ENCODE assay signal across 8 cellular contexts in the genomic region with DNA sequence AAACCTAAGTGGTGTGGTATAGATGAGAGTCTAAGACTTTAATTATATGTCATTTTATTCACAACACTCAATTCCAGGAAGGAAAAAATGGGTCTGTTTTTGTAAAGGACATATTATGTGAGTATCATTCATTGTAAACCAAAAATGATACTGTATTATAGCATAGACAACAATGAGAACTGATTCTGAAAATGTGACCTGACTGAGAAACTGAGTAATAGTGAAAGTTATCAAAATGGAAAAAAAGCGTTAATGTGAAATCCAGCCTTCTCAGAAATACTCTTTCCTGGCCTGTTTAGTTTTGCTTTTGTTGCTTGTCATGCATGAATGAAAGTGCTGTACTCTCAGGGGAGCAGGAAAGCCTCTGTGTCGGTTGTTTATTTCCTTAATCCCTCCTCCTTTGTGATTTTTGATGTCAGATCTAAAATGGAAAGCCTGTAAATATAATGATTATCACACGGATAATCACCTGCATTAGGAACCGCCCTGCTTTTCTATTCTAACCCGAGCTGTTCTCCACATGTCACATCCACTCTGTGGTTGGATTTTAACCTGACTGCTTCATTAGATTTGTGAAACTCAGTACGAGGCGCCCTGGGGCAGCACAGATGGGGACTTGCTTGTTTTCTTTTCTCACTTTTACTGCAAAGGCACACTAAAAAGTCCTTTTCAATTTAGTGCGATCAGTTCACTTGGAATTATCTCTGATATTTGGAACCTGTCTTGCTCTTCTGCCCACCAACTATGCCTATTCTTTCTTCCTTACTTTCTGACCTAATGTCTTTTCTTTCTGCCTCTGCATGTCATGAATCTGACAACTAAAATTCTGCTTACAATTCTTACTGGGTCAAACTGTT.
DNase-seq lines count a peak whose midpoint lies in the region; ATAC-seq and FAIRE-seq lines count a peak whose summit lies in the region.

No MANE protein-coding gene starts in this region.

- DNase-seq in activated CD4-positive, alpha-beta T cell treated with anti-CD3 and anti-CD28 coated beads for 36 hours, result peak; percentile 73
- no peak for DNase-seq in activated CD4-positive, alpha-beta T cell treated with anti-CD3 and anti-CD28 coated beads for 1 hour
- DNase-seq in NCI-H446 treated with DMSO at 0.1 percent for 48 hours (lab: John Stamatoyannopoulos, UW), result peak; percentile 34
- peak; percentile 67 for DNase-seq in activated naive CD4-positive, alpha-beta T cell treated with anti-CD3 and anti-CD28 coated beads for 36 hours
- DNase-seq in stimulated activated CD4-positive, alpha-beta T cell treated with anti-CD3 and anti-CD28 coated beads, Interleukin-4, amount 100 ng/mL, for 4 hours, result peak; percentile 18 to 27
- DNase-seq in Kasumi-1 (lab: John Stamatoyannopoulos, UW), result no peak

- peak; percentile 77 for ATAC-seq in activated CD4-positive, alpha-beta T cell treated with anti-CD3 and anti-CD28 coated beads for 36 hours
- peak; percentile 64 for ATAC-seq in HG02970 (IDR thresholded peaks at IDR 0.05; ENCODE audit: low FRiP score, unreplicated experiment)

- POLR2A ChIA-PET in activated CD4-positive, alpha-beta T cell treated with anti-CD3 and anti-CD28 coated beads for 36 hours (lab: Charles Lee), result interaction anchor here (1.4 kb wide), 1 partner anchor 240 kb away, joined by 3 read pairs; no protein-coding TSS in a partner anchor

- peak overlapping the region; percentile 97 for H3K27ac Mint-ChIP-seq in activated CD4-positive, alpha-beta T cell treated with anti-CD3 and anti-CD28 coated beads for 36 hours
- peak overlapping the region; percentile 96 for H3K27ac Mint-ChIP-seq in activated naive CD4-positive, alpha-beta T cell treated with anti-CD3 and anti-CD28 coated beads for 36 hours

- H3K9me3 Mint-ChIP-seq in activated CD4-positive, alpha-beta T cell treated with anti-CD3 and anti-CD28 coated beads for 36 hours (ENCODE audit: low read depth), result peaks cover 5% of the 10 kb centered on the region
- peaks cover 6% of the 10 kb centered on the region for H3K9me3 Mint-ChIP-seq in activated naive CD4-positive, alpha-beta T cell treated with anti-CD3 and anti-CD28 coated beads for 36 hours

- CTCF ChIA-PET in activated CD4-positive, alpha-beta T cell treated with anti-CD3 and anti-CD28 coated beads for 36 hours (lab: Charles Lee), result no interaction called here
- CTCF ChIA-PET in activated naive CD4-positive, alpha-beta T cell treated with anti-CD3 and anti-CD28 coated beads for 36 hours (lab: Charles Lee), result interaction anchor here (0.8 to 1.9 kb wide), 3 partner anchors 26 to 596 kb away, joined by 3 to 6 read pairs (median 4); no protein-coding TSS in a partner anchor

- H3K27me3 Mint-ChIP-seq in activated CD4-positive, alpha-beta T cell treated with anti-CD3 and anti-CD28 coated beads for 36 hours, result no peaks in the 10 kb centered on the region
- H3K27me3 Mint-ChIP-seq in activated naive CD4-positive, alpha-beta T cell treated with anti-CD3 and anti-CD28 coated beads for 36 hours (ENCODE audit: low read depth), result no peaks in the 10 kb centered on the region

- peaks cover 73% of the 10 kb centered on the region for H3K4me1 Mint-ChIP-seq in activated CD4-positive, alpha-beta T cell treated with anti-CD3 and anti-CD28 coated beads for 36 hours
- peaks cover 63% of the 10 kb centered on the region for H3K4me1 Mint-ChIP-seq in activated naive CD4-positive, alpha-beta T cell treated with anti-CD3 and anti-CD28 coated beads for 36 hours (ENCODE audit: low read depth)

- intact Hi-C loops in activated CD4-positive, alpha-beta T cell treated with anti-CD3 and anti-CD28 coated beads for 36 hours (cut with DNase I, micrococcal nuclease), result loop anchor here (1.0 to 10.0 kb wide), 15 partner anchors 85 to 712 kb away; a partner anchor contains a TSS
- intact Hi-C loops in activated naive CD4-positive, alpha-beta T cell treated with anti-CD3 and anti-CD28 coated beads for 36 hours (cut with micrococcal nuclease), result loop anchor here (1.0 to 10.0 kb wide), 19 partner anchors 85 to 961 kb away; a partner anchor contains a TSS

- H3K36me3 Mint-ChIP-seq in activated CD4-positive, alpha-beta T cell treated with anti-CD3 and anti-CD28 coated beads for 36 hours (ENCODE audit: low read depth), result peaks cover 10% of the 10 kb centered on the region
- H3K36me3 Mint-ChIP-seq in activated naive CD4-positive, alpha-beta T cell treated with anti-CD3 and anti-CD28 coated beads for 36 hours (ENCODE audit: low read depth), result peaks cover 9% of the 10 kb centered on the region

- H3K4me3 Mint-ChIP-seq in activated CD4-positive, alpha-beta T cell treated with anti-CD3 and anti-CD28 coated beads for 36 hours, result peak overlapping the region; percentile 72
- peak overlapping the region; percentile 72 for H3K4me3 Mint-ChIP-seq in activated naive CD4-positive, alpha-beta T cell treated with anti-CD3 and anti-CD28 coated beads for 36 hours

- peak; percentile 81 for FAIRE-seq in islet of Langerhans (lab: Jason Lieb, UNC)

Comparison
In these comparisons a context has a peak if more than half of its experiments do, and no peak if none do; other contexts are left out.
1. DNase-seq: peak in activated CD4-positive, alpha-beta T cell treated with anti-CD3 and anti-CD28 coated beads for 36 hours (single experiment), NCI-H446 treated with DMSO at 0.1 percent for 48 hours (single experiment), activated naive CD4-positive, alpha-beta T cell treated with anti-CD3 and anti-CD28 coated beads for 36 hours (single experiment) and stimulated activated CD4-positive, alpha-beta T cell treated with anti-CD3 and anti-CD28 coated beads, Interleukin-4, amount 100 ng/mL, for 4 hours (2 of 2); none in activated CD4-positive, alpha-beta T cell treated with anti-CD3 and anti-CD28 coated beads for 1 hour (single experiment) and Kasumi-1 (0 of 2).